Comparison of ENCODE assay signal across 22 cellular contexts in the genomic region with DNA sequence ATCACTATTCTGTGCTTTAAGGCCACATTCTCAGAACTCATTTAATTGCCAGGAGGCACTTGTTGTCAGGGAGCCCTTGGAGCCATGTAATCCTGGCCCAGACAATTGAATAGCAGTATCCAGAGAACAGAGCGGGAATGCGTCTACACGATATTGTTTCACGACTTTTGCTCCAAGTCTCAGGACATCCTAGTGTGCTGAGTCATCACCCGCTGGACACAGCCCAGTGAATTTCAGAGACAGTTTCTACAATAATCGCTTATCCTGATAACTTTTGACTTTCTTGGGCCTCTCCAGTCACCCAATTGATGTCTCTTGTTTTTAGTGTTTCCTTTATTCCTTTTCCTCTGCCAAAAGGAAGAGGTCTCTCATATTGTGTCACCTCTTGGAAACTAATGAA.
A peak's percentile ranks its signal among the peaks of the same experiment; 100 is the strongest.
DNase-seq lines count a peak whose midpoint lies in the region; ATAC-seq, FAIRE-seq and TF ChIP-seq lines count a peak whose summit lies in the region.
"Had no signal": no experiment of that assay in that cellular context is flagged by ENCODE, and none has a peak within 500 bp of the region (broad histone marks: within the 10 kb centered on the region; RNA-seq: fewer than 3 reads in every experiment).

No MANE protein-coding gene starts in this region.

- no peak for FAIRE-seq in RCC 7860 (lab: Jason Lieb, UNC)
- FAIRE-seq: GM12878, HTR-8/SVneo had no signal

- H3K27ac Mint-ChIP-seq in type B pancreatic cell: peak overlapping the region; percentile 47
- H3K27ac Mint-ChIP-seq: CD4-positive, alpha-beta T cell; IgD-negative memory B cell had no signal

- H3K4me3 Mint-ChIP-seq in type B pancreatic cell: no peak overlapping the region
- H3K4me3 Mint-ChIP-seq: CD4-positive, alpha-beta T cell; IgD-negative memory B cell had no signal

- H3K4me1 Mint-ChIP-seq in type B pancreatic cell (ENCODE audit: unreplicated experiment): no peaks in the 10 kb centered on the region
- H3K4me1 Mint-ChIP-seq: IgD-negative memory B cell had no signal

- H3K9me3 Mint-ChIP-seq in type B pancreatic cell: no peaks in the 10 kb centered on the region
- H3K9me3 Mint-ChIP-seq: CD4-positive, alpha-beta T cell; IgD-negative memory B cell had no signal

- in situ Hi-C loops in Caki2 (cut with HindIII; ENCODE audit: low pct_unique_long_range_greater_than_20kb, low sequenced_read_pairs): no loop called here

- H3K27me3 Mint-ChIP-seq in type B pancreatic cell: peaks cover 6% of the 10 kb centered on the region

- no peak for ATAC-seq in GM18502 (IDR thresholded peaks at IDR 0.05; ENCODE audit: poor library complexity, unreplicated experiment)
- ATAC-seq: GM12878 had no signal

- no peak for TF ChIP-seq CTCF in type B pancreatic cell (conservative IDR thresholded peaks at IDR 0.05)

- no peaks in the 10 kb centered on the region for H3K36me3 Mint-ChIP-seq in type B pancreatic cell

- DNase-seq in Caki2 (ENCODE audit: low read depth) (peak; percentile 19), RCC 7860 (ENCODE audit: low spot score) (peak; percentile 27), kidney tubule cell (ENCODE audit: low spot score) (peak; percentile 23), type B pancreatic cell (ENCODE audit: extremely low spot score, unreplicated experiment) (no peak), AG08395 (ENCODE audit: low spot score) (no peak)
- no peak for DNase-seq in activated naive CD4-positive, alpha-beta T cell (lab: John Stamatoyannopoulos, UW)
- DNase-seq: CD4-positive, alpha-beta T cell; COR-L47; DMS 273 treated with DMSO at 0.1 percent for 48 hours; DMS79 treated with DMSO at 0.1 percent for 48 hours; H7; Karpas-422; NCI-H1694; NCI-H2081; NCI-H2171; NCI-H526; SHP77 treated with DMSO at 0.1 percent for 48 hours; SW 1271 had no signal

Comparison
In these comparisons a context has a peak if more than half of its experiments do, and no peak if none do; other contexts are left out.
1. DNase-seq: peak in Caki2 (single experiment), RCC 7860 (single experiment) and kidney tubule cell (single experiment); none in type B pancreatic cell (single experiment), AG08395 (single experiment) and activated naive CD4-positive, alpha-beta T cell (0 of 4).